11 cellular contexts compared by ENCODE assay signal in the genomic region with DNA sequence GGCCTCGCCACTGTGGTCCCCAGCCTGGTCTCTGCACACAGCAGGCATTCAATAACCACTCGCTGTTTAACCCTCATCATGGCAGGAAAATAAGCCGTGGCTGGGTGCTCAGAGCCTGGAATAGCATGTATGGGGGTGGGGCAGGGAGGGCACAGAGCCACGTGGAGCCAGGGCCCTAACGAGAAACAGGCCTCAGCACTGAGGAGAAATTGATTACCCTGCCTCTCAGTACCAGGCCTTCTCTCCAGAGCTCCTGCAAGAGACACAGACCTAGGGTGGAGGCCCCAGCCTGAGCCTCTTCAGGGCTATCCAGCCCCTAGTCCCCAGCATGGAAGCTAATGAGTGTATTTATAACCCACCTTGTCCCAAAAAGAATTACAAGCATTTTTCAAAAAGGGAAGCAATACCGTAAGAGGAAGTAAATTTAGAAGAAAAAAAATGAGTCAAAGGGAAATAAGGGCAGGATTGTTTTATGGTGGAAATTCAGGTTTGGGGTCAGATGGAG.
DNase-seq lines count a peak whose midpoint lies in the region; ATAC-seq, FAIRE-seq and TF ChIP-seq lines count a peak whose summit lies in the region.
"Had no signal": no experiment of that assay in that cellular context is flagged by ENCODE, and none has a peak within 500 bp of the region (broad histone marks: within the 10 kb centered on the region; RNA-seq: fewer than 3 reads in every experiment).

No MANE protein-coding gene starts in this region.

- TF ChIP-seq CTCF in PC-9 (conservative IDR thresholded peaks at IDR 0.05) (no peak), mucosa of descending colon (IDR thresholded peaks at IDR 0.05) (no peak)

- peak overlapping the region; percentile 36 for H3K4me2 ChIP-seq in PC-9

- CTCF ChIA-PET in PC-9 (lab: Charles Lee), result interaction anchor here (0.6 kb wide), 1 partner anchor 113 kb away, joined by 3 read pairs; no protein-coding TSS in a partner anchor
- CTCF ChIA-PET in activated CD8-positive, alpha-beta T cell treated with anti-CD3 and anti-CD28 coated beads, Interleukin-2, amount 10 ng/mL, durations not matched to agents 7 days and 5 days (lab: Charles Lee), result no interaction called here

- peak overlapping the region; percentile 43; the same call in 1 of the 2 replicates for H2AFZ ChIP-seq in PC-9

- no peaks in the 10 kb centered on the region for H3K36me3 ChIP-seq in PC-9 (ENCODE audit: low read depth)
- H3K36me3 ChIP-seq in mucosa of descending colon (ENCODE audit: low read depth), result no peaks in the 10 kb centered on the region

- peaks cover 3% of the 10 kb centered on the region for H3K4me1 Mint-ChIP-seq in activated CD8-positive, alpha-beta T cell treated with anti-CD3 and anti-CD28 coated beads, Interleukin-2, amount 10 ng/mL, durations not matched to agents 7 days and 5 days (ENCODE audit: low read depth)

- no peaks in the 10 kb centered on the region for H3K27me3 ChIP-seq in PC-9 (ENCODE audit: insufficient read depth, low read depth)

- POLR2A ChIA-PET in PC-9 (lab: Charles Lee; ENCODE audit: unreplicated experiment), result no interaction called here
- POLR2A ChIA-PET in activated CD8-positive, alpha-beta T cell treated with anti-CD3 and anti-CD28 coated beads, Interleukin-2, amount 10 ng/mL, durations not matched to agents 7 days and 5 days (lab: Charles Lee), result no interaction called here

- no peak overlapping the region for H3K27ac Mint-ChIP-seq in activated CD8-positive, alpha-beta T cell treated with anti-CD3 and anti-CD28 coated beads, Interleukin-2, amount 10 ng/mL, durations not matched to agents 7 days and 5 days
- H3K27ac Mint-ChIP-seq: activated naive CD4-positive, alpha-beta T cell treated with anti-CD3 and anti-CD28 coated beads, Interleukin-2, amount 10 ng/mL, durations not matched to agents 7 days and 5 days had no signal

- H3K9me3 ChIP-seq in PC-9 (ENCODE audit: insufficient read depth, low read depth), result no peaks in the 10 kb centered on the region
- H3K9me3 ChIP-seq in mucosa of descending colon, result no peaks in the 10 kb centered on the region

- peaks cover 8% of the 10 kb centered on the region for H3K27me3 Mint-ChIP-seq in activated CD8-positive, alpha-beta T cell treated with anti-CD3 and anti-CD28 coated beads, Interleukin-2, amount 10 ng/mL, durations not matched to agents 7 days and 5 days (ENCODE audit: low read depth)

- intact Hi-C loops in PC-9 (cut with micrococcal nuclease; ENCODE audit: unreplicated experiment) (loop anchor here (10.0 kb wide), 1 partner anchor 134 kb away; no protein-coding TSS in a partner anchor), mucosa of descending colon (cut with DNase I, micrococcal nuclease) (no loop called here)

- H3F3A ChIP-seq in PC-9 (ENCODE audit: insufficient read depth, low read depth), result peaks cover 19% of the 10 kb centered on the region

- no peaks in the 10 kb centered on the region for H3K9me2 ChIP-seq in PC-9 (ENCODE audit: insufficient read depth)

- H3K36me3 Mint-ChIP-seq in activated CD8-positive, alpha-beta T cell treated with anti-CD3 and anti-CD28 coated beads, Interleukin-2, amount 10 ng/mL, durations not matched to agents 7 days and 5 days (ENCODE audit: low read depth), result peaks cover 2% of the 10 kb centered on the region

- ATAC-seq in HG02623 (IDR thresholded peaks at IDR 0.05; ENCODE audit: unreplicated experiment) (peak; percentile 26), mucosa of descending colon (peak; percentile 28)
- ATAC-seq in activated CD8-positive, alpha-beta T cell treated with anti-CD3 and anti-CD28 coated beads, Interleukin-2, amount 10 ng/mL, durations not matched to agents 7 days and 5 days, result no peak

- FAIRE-seq in RCC 7860 (lab: Jason Lieb, UNC), result no peak

- H4K20me1 ChIP-seq in PC-9 (ENCODE audit: insufficient read depth), result no peaks in the 10 kb centered on the region

- no peak overlapping the region for H3K27ac ChIP-seq in PC-9
- H3K27ac ChIP-seq: RWPE1 had no signal

- DNase-seq in GDM1 (lab: John Stamatoyannopoulos, UW), result peak; percentile 17
- peak in 1 of 2 experiments; percentile 45 for DNase-seq in PC-9
- no peak for DNase-seq in mucosa of descending colon
- no peak for DNase-seq in RKO (ENCODE audit: low spot score)
- no peak for DNase-seq in RCC 7860 (ENCODE audit: low spot score)
- no peak for DNase-seq in NCI-H345 treated with DMSO at 0.1 percent for 48 hours (lab: John Stamatoyannopoulos, UW; ENCODE audit: unreplicated experiment)
- DNase-seq in activated CD8-positive, alpha-beta T cell treated with anti-CD3 and anti-CD28 coated beads, Interleukin-2, amount 10 ng/mL, durations not matched to agents 7 days and 5 days, result no peak
- DNase-seq: activated naive CD4-positive, alpha-beta T cell treated with anti-CD3 and anti-CD28 coated beads, Interleukin-2, amount 10 ng/mL, durations not matched to agents 7 days and 5 days; DMS79 treated with DMSO at 0.1 percent for 48 hours had no signal

- peaks cover 45% of the 10 kb centered on the region for H3K4me1 ChIP-seq in PC-9 (replicated peaks; ENCODE audit: insufficient read depth)
- H3K4me1 ChIP-seq in mucosa of descending colon (ENCODE audit: low read depth), result no peaks in the 10 kb centered on the region

- no peaks in the 10 kb centered on the region for H3K79me2 ChIP-seq in PC-9 (ENCODE audit: low read depth)

- H3K4me3 Mint-ChIP-seq in activated CD8-positive, alpha-beta T cell treated with anti-CD3 and anti-CD28 coated beads, Interleukin-2, amount 10 ng/mL, durations not matched to agents 7 days and 5 days, result no peak overlapping the region
- H3K4me3 Mint-ChIP-seq: activated naive CD4-positive, alpha-beta T cell treated with anti-CD3 and anti-CD28 coated beads, Interleukin-2, amount 10 ng/mL, durations not matched to agents 7 days and 5 days had no signal

- H3K4me3 ChIP-seq in PC-9 (no peak overlapping the region), mucosa of descending colon (no peak overlapping the region)

- no TSS peak for BruUV-seq in PC-9 (replicated peaks; lab: Mats Ljungman, UMichigan)

- H3K9me3 Mint-ChIP-seq in activated CD8-positive, alpha-beta T cell treated with anti-CD3 and anti-CD28 coated beads, Interleukin-2, amount 10 ng/mL, durations not matched to agents 7 days and 5 days (ENCODE audit: insufficient read depth), result no peaks in the 10 kb centered on the region
- H3K9me3 Mint-ChIP-seq: activated naive CD4-positive, alpha-beta T cell treated with anti-CD3 and anti-CD28 coated beads, Interleukin-2, amount 10 ng/mL, durations not matched to agents 7 days and 5 days had no signal
